Comparison of ENCODE assay signal across 19 cellular contexts in genomic region chr6:133277895-133278545, GRCh38. TPM values are rescaled to one million over a fixed set of nuclear protein-coding genes. Genes with fewer than 3 reads are reported as not detected.
DNase-seq lines count a peak whose midpoint lies in the region; ATAC-seq and TF ChIP-seq lines count a peak whose summit lies in the region.
"Had no signal": no experiment of that assay in that cellular context is flagged by ENCODE, and none has a peak within 500 bp of the region (broad histone marks: within the 10 kb centered on the region; RNA-seq: fewer than 3 reads in every experiment).

No MANE protein-coding gene starts in this region.

- no peak overlapping the region for H3K27ac Mint-ChIP-seq in WTC11
- no peak overlapping the region for H3K27ac Mint-ChIP-seq in activated CD8-positive, alpha-beta T cell treated with anti-CD3 and anti-CD28 coated beads for 36 hours
- H3K27ac Mint-ChIP-seq: T-cell had no signal

- H3K36me3 Mint-ChIP-seq in WTC11 = no peaks in the 10 kb centered on the region
- H3K36me3 Mint-ChIP-seq in activated CD8-positive, alpha-beta T cell treated with anti-CD3 and anti-CD28 coated beads for 36 hours (ENCODE audit: low read depth) = no peaks in the 10 kb centered on the region
- H3K36me3 Mint-ChIP-seq: T-cell had no signal

- H3K4me3 ChIP-seq in psoas muscle = peak overlapping the region; percentile 33
- H3K4me3 ChIP-seq: SJCRH30 had no signal

- H3K36me3 ChIP-seq in psoas muscle (ENCODE audit: insufficient read depth in 1 of 2, low read depth in 1 of 2) = peaks cover 0 to 10% of the 10 kb centered on the region in 2 donors

- no peaks in the 10 kb centered on the region for H3K4me1 Mint-ChIP-seq in WTC11
- H3K4me1 Mint-ChIP-seq in activated CD8-positive, alpha-beta T cell treated with anti-CD3 and anti-CD28 coated beads for 36 hours (ENCODE audit: low read depth) = no peaks in the 10 kb centered on the region
- H3K4me1 Mint-ChIP-seq: T-cell had no signal

- WGBS in psoas muscle, 3 donors = 40 to 62% (median 50%) methylated on average over 5 of the region's 5 CpGs

- no peaks in the 10 kb centered on the region for H3K9me3 ChIP-seq in psoas muscle
- H3K9me3 ChIP-seq: BE2C, SJCRH30 had no signal

- no peaks in the 10 kb centered on the region; the same call in 1 of the 2 replicates for H3K27me3 Mint-ChIP-seq in WTC11 (ENCODE audit: low read depth)
- H3K27me3 Mint-ChIP-seq in activated CD8-positive, alpha-beta T cell treated with anti-CD3 and anti-CD28 coated beads for 36 hours = no peaks in the 10 kb centered on the region

- no peaks in the 10 kb centered on the region for H3K27me3 ChIP-seq in psoas muscle (ENCODE audit: insufficient read depth in 3 of 3, low read length in 2 of 3)
- H3K27me3 ChIP-seq: BE2C, SJCRH30 had no signal

- no peaks in the 10 kb centered on the region for H3K9me3 Mint-ChIP-seq in WTC11
- no peaks in the 10 kb centered on the region for H3K9me3 Mint-ChIP-seq in activated CD8-positive, alpha-beta T cell treated with anti-CD3 and anti-CD28 coated beads for 36 hours
- H3K9me3 Mint-ChIP-seq: T-cell had no signal

- H3K4me3 Mint-ChIP-seq in WTC11 = no peak overlapping the region
- no peak overlapping the region for H3K4me3 Mint-ChIP-seq in activated CD8-positive, alpha-beta T cell treated with anti-CD3 and anti-CD28 coated beads for 36 hours
- H3K4me3 Mint-ChIP-seq: T-cell had no signal

- peak; percentile 78 for ATAC-seq in WTC11
- ATAC-seq in psoas muscle = peak; percentile 60 to 68 (median 64)
- ATAC-seq in activated CD8-positive, alpha-beta T cell treated with anti-CD3 and anti-CD28 coated beads for 36 hours = no peak
- ATAC-seq: Panc1, T-cell had no signal

- POLR2A ChIA-PET in HEK293T (lab: Yijun Ruan, JAX) = no interaction called here
- POLR2A ChIA-PET in WTC11 (lab: Charles Lee) = no interaction called here
- POLR2A ChIA-PET in activated CD8-positive, alpha-beta T cell treated with anti-CD3 and anti-CD28 coated beads for 36 hours (lab: Charles Lee) = no interaction called here

- peak; percentile 21 for DNase-seq in NCI-H748 (lab: John Stamatoyannopoulos, UW; ENCODE audit: unreplicated experiment)
- no peak for DNase-seq in NCI-H748 treated with DMSO at 0.1 percent for 48 hours (lab: John Stamatoyannopoulos, UW)
- peak; percentile 26 for DNase-seq in HEK293T (ENCODE audit: extremely low spot score)
- DNase-seq in WTC11 (ENCODE audit: low spot score) = no peak
- DNase-seq in psoas muscle = no peak
- DNase-seq in activated CD8-positive, alpha-beta T cell treated with anti-CD3 and anti-CD28 coated beads for 36 hours = no peak
- no peak for DNase-seq in 8988T
- no peak for DNase-seq in activated T-cell treated with anti-CD3 and anti-CD28 coated beads for 4 hours
- DNase-seq: BE2C, DMS79, KG1, NCI-H1105, NCI-H146, NCI-H2081, NCI-H524 treated with DMSO at 0.1 percent for 48 hours, SJCRH30, T-cell had no signal

- CTCF ChIA-PET in HEK293T (lab: Yijun Ruan, JAX) = no interaction called here
- CTCF ChIA-PET in WTC11 (lab: Charles Lee) = interaction anchor here (0.8 to 1.2 kb wide), 2 partner anchors 237 to 448 kb away, joined by 3 read pairs; no protein-coding TSS in a partner anchor
- CTCF ChIA-PET in activated CD8-positive, alpha-beta T cell treated with anti-CD3 and anti-CD28 coated beads for 36 hours (lab: Charles Lee) = no interaction called here

- intact Hi-C loops in psoas muscle (cut with DNase I) = no loop called here
- intact Hi-C loops in activated CD8-positive, alpha-beta T cell treated with anti-CD3 and anti-CD28 coated beads for 36 hours (cut with micrococcal nuclease) = no loop called here

- peak overlapping the region; percentile 60 for H3K27ac ChIP-seq in psoas muscle
- H3K27ac ChIP-seq: SJCRH30 had no signal

- H3K4me1 ChIP-seq in psoas muscle = peaks cover 19% of the 10 kb centered on the region
- H3K4me1 ChIP-seq: SJCRH30 had no signal

- TF ChIP-seq CTCF in WTC11 (IDR thresholded peaks at IDR 0.05) = no peak
- TF ChIP-seq CTCF in psoas muscle (IDR thresholded peaks at IDR 0.05) = no peak
- no peak for TF ChIP-seq CTCF in activated CD8-positive, alpha-beta T cell treated with anti-CD3 and anti-CD28 coated beads for 36 hours (IDR thresholded peaks at IDR 0.05)

TF ChIP-seq in HEK293T, 16 proteins besides CTCF, POLR2A, EP300 and RAD21:
- TF ChIP-seq LEF1 (IDR thresholded peaks at IDR 0.05; ENCODE audit: borderline replicate concordance) (no peak), BHLHE40 (IDR thresholded peaks at IDR 0.05; ENCODE audit: borderline replicate concordance) (no peak), TARDBP (IDR thresholded peaks at IDR 0.05) (no peak), HDGF (IDR thresholded peaks at IDR 0.05; ENCODE audit: borderline replicate concordance) (no peak), SP1 (IDR thresholded peaks at IDR 0.05) (no peak), FOXA1 (IDR thresholded peaks at IDR 0.05) (no peak), ZNF384 (IDR thresholded peaks at IDR 0.05) (no peak), SUZ12 (IDR thresholded peaks at IDR 0.05) (no peak), CTBP1 (IDR thresholded peaks at IDR 0.05; ENCODE audit: borderline replicate concordance) (no peak), ELF4 (IDR thresholded peaks at IDR 0.05) (no peak), L3MBTL2 (conservative IDR thresholded peaks at IDR 0.05) (no peak), FOXM1 (IDR thresholded peaks at IDR 0.05; ENCODE audit: borderline replicate concordance) (no peak), FOXK2 (IDR thresholded peaks at IDR 0.05) (no peak), ARNT (IDR thresholded peaks at IDR 0.05) (no peak), NFRKB (IDR thresholded peaks at IDR 0.05) (no peak)
- TF ChIP-seq, protein P1, sequence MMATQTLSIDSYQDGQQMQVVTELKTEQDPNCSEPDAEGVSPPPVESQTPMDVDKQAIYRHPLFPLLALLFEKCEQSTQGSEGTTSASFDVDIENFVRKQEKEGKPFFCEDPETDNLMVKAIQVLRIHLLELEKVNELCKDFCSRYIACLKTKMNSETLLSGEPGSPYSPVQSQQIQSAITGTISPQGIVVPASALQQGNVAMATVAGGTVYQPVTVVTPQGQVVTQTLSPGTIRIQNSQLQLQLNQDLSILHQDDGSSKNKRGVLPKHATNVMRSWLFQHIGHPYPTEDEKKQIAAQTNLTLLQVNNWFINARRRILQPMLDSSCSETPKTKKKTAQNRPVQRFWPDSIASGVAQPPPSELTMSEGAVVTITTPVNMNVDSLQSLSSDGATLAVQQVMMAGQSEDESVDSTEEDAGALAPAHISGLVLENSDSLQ (IDR thresholded peaks at IDR 0.05) = no peak
TF ChIP-seq in HEK293T: peak in this region for 0.

TF ChIP-seq in WTC11, 78 proteins besides CTCF, POLR2A, EP300 and RAD21 (continues in another document):
- no peak for TF ChIP-seq IRF2 (CRISPR knock-in tag; IDR thresholded peaks at IDR 0.05; ENCODE audit: borderline replicate concordance, low read depth)
- no peak for TF ChIP-seq EMX1 (CRISPR knock-in tag; IDR thresholded peaks at IDR 0.05)
- TF ChIP-seq, protein P2, sequence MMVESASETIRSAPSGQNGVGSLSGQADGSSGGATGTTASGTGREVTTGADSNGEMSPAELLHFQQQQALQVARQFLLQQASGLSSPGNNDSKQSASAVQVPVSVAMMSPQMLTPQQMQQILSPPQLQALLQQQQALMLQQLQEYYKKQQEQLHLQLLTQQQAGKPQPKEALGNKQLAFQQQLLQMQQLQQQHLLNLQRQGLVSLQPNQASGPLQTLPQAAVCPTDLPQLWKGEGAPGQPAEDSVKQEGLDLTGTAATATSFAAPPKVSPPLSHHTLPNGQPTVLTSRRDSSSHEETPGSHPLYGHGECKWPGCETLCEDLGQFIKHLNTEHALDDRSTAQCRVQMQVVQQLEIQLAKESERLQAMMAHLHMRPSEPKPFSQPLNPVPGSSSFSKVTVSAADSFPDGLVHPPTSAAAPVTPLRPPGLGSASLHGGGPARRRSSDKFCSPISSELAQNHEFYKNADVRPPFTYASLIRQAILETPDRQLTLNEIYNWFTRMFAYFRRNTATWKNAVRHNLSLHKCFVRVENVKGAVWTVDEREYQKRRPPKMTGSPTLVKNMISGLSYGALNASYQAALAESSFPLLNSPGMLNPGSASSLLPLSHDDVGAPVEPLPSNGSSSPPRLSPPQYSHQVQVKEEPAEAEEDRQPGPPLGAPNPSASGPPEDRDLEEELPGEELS (CRISPR knock-in tag; IDR thresholded peaks at IDR 0.05) = no peak
- TF ChIP-seq AFF4 (CRISPR knock-in tag; IDR thresholded peaks at IDR 0.05; ENCODE audit: borderline replicate concordance) = no peak

RNA-seq across cellular contexts. Expression of gene EYA4, which starts 36.9 kb away (rescaled TPM):
- 0.14 to 0.32 TPM (median 0.24 TPM) in 3 replicates for total RNA-seq in WTC11 (2021)
- total RNA-seq in psoas muscle = 10 to 100 TPM; 32.8 to 48.3 (median 37.4) TPM
- 10 to 100 TPM in 2 of 3 donors, 1 to 10 TPM in 1; 5.6 to 22.2 (median 12.8) TPM for polyA plus RNA-seq in psoas muscle
- total RNA-seq in activated CD8-positive, alpha-beta T cell treated with anti-CD3 and anti-CD28 coated beads for 36 hours = not detected
- total RNA-seq: HT-29 had no signal

Comparison
In these comparisons a context has a peak if more than half of its experiments do, and no peak if none do; other contexts are left out.
1. DNase-seq: peak in NCI-H748 (single experiment) and HEK293T (single experiment); none in NCI-H748 treated with DMSO at 0.1 percent for 48 hours (single experiment), WTC11 (single experiment), psoas muscle (0 of 2), activated CD8-positive, alpha-beta T cell treated with anti-CD3 and anti-CD28 coated beads for 36 hours (single experiment), 8988T (single experiment) and activated T-cell treated with anti-CD3 and anti-CD28 coated beads for 4 hours (single experiment).
2. RNA of gene EYA4, which starts 36.9 kb away (total RNA-seq): 32.8 to 48.3 TPM in psoas muscle; 0.14 to 0.32 TPM in WTC11 and not detected in activated CD8-positive, alpha-beta T cell treated with anti-CD3 and anti-CD28 coated beads for 36 hours; every median in the first group is over 10 times any median in the second.